In the genomic region with DNA sequence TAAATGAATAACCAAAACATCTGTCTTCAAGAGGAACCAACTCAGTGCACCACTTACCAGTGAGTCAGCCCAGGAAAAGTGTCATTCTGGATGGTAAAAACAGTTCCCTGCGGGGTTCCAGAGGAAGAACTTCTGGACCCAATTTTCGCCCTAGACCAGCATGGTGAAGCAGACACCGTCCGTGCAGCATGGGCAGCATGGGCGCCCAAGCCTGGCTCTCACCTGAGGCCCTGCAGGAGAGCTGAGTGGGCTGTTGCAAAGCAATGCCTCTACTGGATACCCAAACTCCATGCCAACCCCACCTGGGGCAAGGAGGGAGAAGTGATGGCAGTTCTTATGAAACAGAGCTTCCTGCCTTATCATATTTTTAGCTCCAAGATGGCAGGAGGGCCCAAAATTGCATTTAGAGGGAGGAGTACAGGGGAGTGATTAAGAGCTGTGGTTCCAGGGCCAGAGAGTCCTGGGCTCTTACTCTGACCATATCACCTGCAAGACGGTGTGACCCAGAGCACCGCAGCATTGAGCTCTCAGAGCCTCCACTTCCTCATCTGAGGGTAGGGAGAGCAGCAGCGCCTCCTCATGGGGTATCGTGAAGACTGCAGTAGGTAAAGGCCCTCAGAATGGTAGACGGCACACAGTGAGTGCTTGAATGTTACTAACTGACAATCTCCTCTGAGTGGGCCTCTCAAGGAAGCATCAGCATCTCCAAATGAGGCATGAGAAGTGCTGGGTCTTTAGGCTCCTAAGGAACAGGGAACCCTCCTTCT, we compare ENCODE assay signal across 8 cellular contexts. TPM values are rescaled to one million over a fixed set of nuclear protein-coding genes. Genes with fewer than 3 reads are reported as not detected.
DNase-seq lines count a peak whose midpoint lies in the region; ATAC-seq lines count a peak whose summit lies in the region.

No MANE protein-coding gene starts in this region.

- intact Hi-C loops in activated T-helper 2 cell treated with anti-CD3 and anti-CD28 coated beads, Interferon-gamma antibody, Interleukin-2, Interleukin-4, amounts not matched to agents 10 μg/mL and 5 μg/mL and 100 μg/mL, durations not matched to agents 14 hours and 24 hours and 36 hours (cut with micrococcal nuclease): no loop called here

- DNase-seq in Daoy (ENCODE audit: low read depth): peak; percentile 35
- DNase-seq in NCI-H748 treated with DMSO at 0.1 percent for 48 hours (lab: John Stamatoyannopoulos, UW): peak; percentile 10
- peak; percentile 28 for DNase-seq in activated T-helper 2 cell treated with anti-CD3 and anti-CD28 coated beads, Interferon-gamma antibody, Interleukin-2, Interleukin-4, amounts not matched to agents 10 μg/mL and 5 μg/mL and 100 μg/mL, durations not matched to agents 14 hours and 24 hours and 36 hours (ENCODE audit: low spot score)
- peak; percentile 76 for DNase-seq in iPS-NIHi7 (ENCODE audit: extremely low spot score)

- H3K4me1 Mint-ChIP-seq in activated T-helper 2 cell treated with anti-CD3 and anti-CD28 coated beads, Interferon-gamma antibody, Interleukin-2, Interleukin-4, amounts not matched to agents 10 μg/mL and 5 μg/mL and 100 μg/mL, durations not matched to agents 14 hours and 24 hours and 36 hours (ENCODE audit: low read depth): no peaks in the 10 kb centered on the region

- H3K27ac Mint-ChIP-seq in activated T-helper 2 cell treated with anti-CD3 and anti-CD28 coated beads, Interferon-gamma antibody, Interleukin-2, Interleukin-4, amounts not matched to agents 10 μg/mL and 5 μg/mL and 100 μg/mL, durations not matched to agents 14 hours and 24 hours and 36 hours: no peak overlapping the region

- peaks cover 41% of the 10 kb centered on the region for H3K36me3 Mint-ChIP-seq in activated T-helper 2 cell treated with anti-CD3 and anti-CD28 coated beads, Interferon-gamma antibody, Interleukin-2, Interleukin-4, amounts not matched to agents 10 μg/mL and 5 μg/mL and 100 μg/mL, durations not matched to agents 14 hours and 24 hours and 36 hours (ENCODE audit: low read depth)

- H3K9me3 Mint-ChIP-seq in activated T-helper 2 cell treated with anti-CD3 and anti-CD28 coated beads, Interferon-gamma antibody, Interleukin-2, Interleukin-4, amounts not matched to agents 10 μg/mL and 5 μg/mL and 100 μg/mL, durations not matched to agents 14 hours and 24 hours and 36 hours: no peaks in the 10 kb centered on the region

- H3K27me3 Mint-ChIP-seq in activated T-helper 2 cell treated with anti-CD3 and anti-CD28 coated beads, Interferon-gamma antibody, Interleukin-2, Interleukin-4, amounts not matched to agents 10 μg/mL and 5 μg/mL and 100 μg/mL, durations not matched to agents 14 hours and 24 hours and 36 hours (ENCODE audit: low read depth): no peaks in the 10 kb centered on the region

- no peak for ATAC-seq in GM21737 (IDR thresholded peaks at IDR 0.05; ENCODE audit: unreplicated experiment)
- no peak for ATAC-seq in HG02678 (IDR thresholded peaks at IDR 0.05; ENCODE audit: unreplicated experiment)
- ATAC-seq in HG02588 (IDR thresholded peaks at IDR 0.05; ENCODE audit: unreplicated experiment): no peak
- no peak for ATAC-seq in GM18909 (IDR thresholded peaks at IDR 0.05; ENCODE audit: poor library complexity, unreplicated experiment)

- H3K4me3 Mint-ChIP-seq in activated T-helper 2 cell treated with anti-CD3 and anti-CD28 coated beads, Interferon-gamma antibody, Interleukin-2, Interleukin-4, amounts not matched to agents 10 μg/mL and 5 μg/mL and 100 μg/mL, durations not matched to agents 14 hours and 24 hours and 36 hours (ENCODE audit: low read depth): no peak overlapping the region

RNA-seq across cellular contexts. Expression of a gene that starts 16.6 kb away (rescaled TPM):
- total RNA-seq in Daoy (2014; rRNA removed; shearing (Covaris generic)): 27.4 and 43.3 TPM in 2 replicates
- 26.2 and 31.0 TPM in 2 replicates for total RNA-seq in activated T-helper 2 cell treated with anti-CD3 and anti-CD28 coated beads, Interferon-gamma antibody, Interleukin-2, Interleukin-4, amounts not matched to agents 10 μg/mL and 5 μg/mL and 100 μg/mL, durations not matched to agents 14 hours and 24 hours and 36 hours

RNA-seq across cellular contexts. Expression of a gene that starts 29.6 kb away (rescaled TPM):
- total RNA-seq in Daoy (2014; rRNA removed; shearing (Covaris generic)): 20.7 and 22.6 TPM in 2 replicates
- total RNA-seq in activated T-helper 2 cell treated with anti-CD3 and anti-CD28 coated beads, Interferon-gamma antibody, Interleukin-2, Interleukin-4, amounts not matched to agents 10 μg/mL and 5 μg/mL and 100 μg/mL, durations not matched to agents 14 hours and 24 hours and 36 hours: 70.8 and 71.6 TPM in 2 replicates

RNA-seq across cellular contexts. Expression of a gene that starts 40.5 kb away (rescaled TPM):
- total RNA-seq in Daoy (2014; rRNA removed; shearing (Covaris generic)): 55.9 and 57.2 TPM in 2 replicates
- total RNA-seq in activated T-helper 2 cell treated with anti-CD3 and anti-CD28 coated beads, Interferon-gamma antibody, Interleukin-2, Interleukin-4, amounts not matched to agents 10 μg/mL and 5 μg/mL and 100 μg/mL, durations not matched to agents 14 hours and 24 hours and 36 hours: 54.3 and 55.1 TPM in 2 replicates

Comparison
In these comparisons a context has a peak if more than half of its experiments do, and no peak if none do; other contexts are left out.
1. DNase-seq: peak in every context shown above with its lines; median percentile 76 in iPS-NIHi7; 35 in Daoy; 28 in activated T-helper 2 cell treated with anti-CD3 and anti-CD28 coated beads, Interferon-gamma antibody, Interleukin-2, Interleukin-4, amounts not matched to agents 10 μg/mL and 5 μg/mL and 100 μg/mL, durations not matched to agents 14 hours and 24 hours and 36 hours; 10 in NCI-H748 treated with DMSO at 0.1 percent for 48 hours.